ENCODE assay signal across 16 cellular contexts in the genomic region with DNA sequence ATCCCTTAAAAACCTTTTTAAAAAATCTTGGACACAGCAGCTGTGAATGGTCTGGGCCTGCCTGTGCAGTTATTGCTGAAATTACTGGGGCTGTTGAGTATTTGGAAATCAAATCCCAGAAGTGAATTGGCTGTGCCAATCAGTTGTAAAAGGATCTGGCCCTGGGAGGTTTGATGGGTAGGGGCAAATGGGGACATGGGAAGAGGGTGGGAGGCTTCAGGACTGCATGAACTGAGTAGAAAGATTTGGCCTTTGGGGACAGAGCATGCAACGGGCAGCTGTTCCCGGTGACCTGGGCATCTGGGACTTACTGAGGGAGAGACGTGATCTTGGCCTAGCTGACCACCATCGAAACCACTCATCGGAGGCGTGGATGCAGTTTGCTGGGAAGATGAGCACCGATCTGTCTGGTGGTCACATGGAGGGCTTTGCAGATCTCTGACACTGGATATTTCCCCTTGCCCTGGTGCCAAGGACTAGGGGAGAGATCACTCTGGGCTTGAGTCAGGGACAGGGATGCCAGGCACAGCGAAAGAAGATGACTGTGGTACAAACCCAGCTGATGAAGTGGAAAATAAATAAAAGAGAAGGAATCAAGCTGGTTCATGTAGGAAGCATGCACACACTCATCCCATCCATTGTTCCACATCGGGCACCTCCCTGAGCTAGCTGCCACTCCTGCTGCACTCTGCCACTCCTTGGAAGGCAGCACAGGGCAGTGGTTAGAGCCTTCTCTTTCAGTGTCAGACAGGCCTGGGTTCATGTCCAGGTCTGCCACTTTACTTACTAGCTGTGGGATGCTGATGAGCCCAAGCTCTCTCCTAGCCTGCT.
"Had no signal": no experiment of that assay in that cellular context is flagged by ENCODE, and none has a peak within 500 bp of the region (broad histone marks: within the 10 kb centered on the region; RNA-seq: fewer than 3 reads in every experiment).

No MANE protein-coding gene starts in this region.

- DNase-seq: activated CD4-positive, alpha-beta memory T cell treated with anti-CD3 and anti-CD28 coated beads, Interleukin-2, amount 10 ng/mL, durations not matched to agents 7 days and 5 days; activated CD4-positive, alpha-beta T cell treated with anti-CD3 and anti-CD28 coated beads for 36 hours; activated CD8-positive, alpha-beta memory T cell treated with anti-CD3 and anti-CD28 coated beads, Interleukin-2, amount 50 U/mL, for 4 hours; activated gamma-delta T cell treated with Interleukin-2 at 50 U/mL for 16 hours; activated naive CD8-positive, alpha-beta T cell treated with anti-CD3 and anti-CD28 coated beads for 36 hours; activated T-cell treated with anti-CD3 and anti-CD28 coated beads, Interleukin-2, amount 50 U/mL, for 72 hours; aorta; immature natural killer cell; occipital lobe; stimulated activated CD4-positive, alpha-beta T cell treated with anti-CD3 and anti-CD28 coated beads, Interleukin-15, amount 100 ng/mL, for 24 hours; stimulated activated CD4-positive, alpha-beta T cell treated with anti-CD3 and anti-CD28 coated beads, Interleukin-4, amount 100 ng/mL, for 4 hours; stimulated activated naive CD8-positive, alpha-beta T cell treated with anti-CD3 and anti-CD28 coated beads, Interleukin-15, amount 100 ng/mL, for 72 hours; T1000; WERI-Rb-1 had no signal

- H3K4me3 ChIP-seq: cardiac muscle cell had no signal

- FAIRE-seq: endometrium had no signal

- H3K27ac ChIP-seq: cardiac muscle cell, WERI-Rb-1 had no signal

- H3K36me3 ChIP-seq: cardiac muscle cell, WERI-Rb-1 had no signal
